Comparison of ENCODE assay signal across 1 cellular context in the genomic region with DNA sequence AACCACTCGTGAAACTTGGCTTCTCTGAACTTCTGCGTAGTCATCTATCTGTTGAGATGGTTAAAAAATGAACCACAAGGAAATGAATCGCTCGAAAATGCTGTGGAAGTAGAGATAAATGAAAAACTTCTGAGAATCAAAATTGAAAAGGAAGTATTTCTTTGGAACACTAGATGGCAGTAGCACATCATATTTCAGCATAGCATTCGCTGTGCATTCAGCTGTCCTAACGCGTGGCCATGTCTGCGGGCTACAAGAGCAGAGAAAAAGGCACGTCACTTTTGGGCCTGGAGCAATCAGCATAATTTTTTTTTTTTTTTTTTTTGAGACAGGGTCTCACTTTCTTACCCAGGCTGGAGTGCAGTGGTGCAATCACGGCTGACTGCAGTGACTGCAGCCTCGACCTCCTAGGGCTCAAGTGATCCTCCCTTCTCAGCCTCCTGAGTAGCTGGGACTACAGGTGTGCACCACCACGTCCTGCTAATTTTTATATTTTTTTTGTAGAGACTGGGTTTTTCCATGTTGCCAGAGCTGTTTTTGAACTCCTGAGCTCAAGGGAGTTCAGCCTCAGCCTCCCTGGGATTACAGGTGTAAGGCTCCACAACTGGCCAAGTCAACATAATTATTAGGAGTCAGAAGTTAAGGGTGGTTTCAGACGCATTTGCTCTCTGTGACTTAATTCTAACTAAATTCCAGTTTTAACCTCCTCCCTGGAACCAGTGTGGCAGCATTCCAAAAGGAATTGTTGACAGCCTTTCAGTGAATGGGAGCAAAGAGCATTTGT.
TF ChIP-seq lines count a peak whose summit lies in the region.

No MANE protein-coding gene starts in this region.

TF ChIP-seq in HEK293, 187 proteins besides CTCF, POLR2A, EP300 and RAD21 (continued from another document and continues in another):
- TF ChIP-seq ZNF660 (tag by site-specific recombination; IDR thresholded peaks at IDR 0.05) (peak; percentile 33; the same call in 1 of the 2 replicates), ZNF37A (tag by site-specific recombination; IDR thresholded peaks at IDR 0.05) (no peak), ZNF133 (tag by site-specific recombination; IDR thresholded peaks at IDR 0.05) (no peak), HOXD13 (CRISPR knock-in tag; IDR thresholded peaks at IDR 0.05; ENCODE audit: borderline replicate concordance) (no peak), EGR2 (tag by site-specific recombination; IDR thresholded peaks at IDR 0.05; ENCODE audit: low read depth) (no peak), GFI1B (tag by site-specific recombination; IDR thresholded peaks at IDR 0.05) (no peak), ZNF510 (tag by site-specific recombination; IDR thresholded peaks at IDR 0.05; ENCODE audit: insufficient replicate concordance) (no peak), HOXA7 (CRISPR knock-in tag; IDR thresholded peaks at IDR 0.05; ENCODE audit: borderline replicate concordance) (no peak), ZNF416 (tag by site-specific recombination; IDR thresholded peaks at IDR 0.05) (no peak), ZNF138 (tag by site-specific recombination; IDR thresholded peaks at IDR 0.05; ENCODE audit: borderline replicate concordance) (no peak), SALL2 (tag by site-specific recombination; IDR thresholded peaks at IDR 0.05; ENCODE audit: borderline replicate concordance) (no peak), ZNF600 (tag by site-specific recombination; IDR thresholded peaks at IDR 0.05) (no peak), GLIS2 (tag by site-specific recombination; IDR thresholded peaks at IDR 0.05) (no peak), ZNF248 (tag by site-specific recombination; IDR thresholded peaks at IDR 0.05) (no peak), ZNF433 (tag by site-specific recombination; IDR thresholded peaks at IDR 0.05; ENCODE audit: low read depth) (no peak), ZNF292 (tag by site-specific recombination; IDR thresholded peaks at IDR 0.05; ENCODE audit: borderline replicate concordance, low read depth) (no peak), ZBTB6 (tag by site-specific recombination; IDR thresholded peaks at IDR 0.05) (no peak), ZNF624 (tag by site-specific recombination; IDR thresholded peaks at IDR 0.05) (no peak), ZNF843 (tag by site-specific recombination; IDR thresholded peaks at IDR 0.05) (no peak), ZNF157 (tag by site-specific recombination; IDR thresholded peaks at IDR 0.05) (no peak), ZBTB48 (tag by site-specific recombination; IDR thresholded peaks at IDR 0.05) (no peak), ZNF341 (tag by site-specific recombination; IDR thresholded peaks at IDR 0.05; ENCODE audit: low read depth) (no peak), ZNF623 (tag by site-specific recombination; IDR thresholded peaks at IDR 0.05) (no peak), ZNF146 (tag by site-specific recombination; IDR thresholded peaks at IDR 0.05) (no peak), ZNF140 (tag by site-specific recombination; IDR thresholded peaks at IDR 0.05) (no peak), PBX3 (CRISPR knock-in tag; IDR thresholded peaks at IDR 0.05) (no peak), ZBTB1 (tag by site-specific recombination; IDR thresholded peaks at IDR 0.05) (no peak), ZNF837 (tag by site-specific recombination; IDR thresholded peaks at IDR 0.05) (no peak), ZNF645 (tag by site-specific recombination; IDR thresholded peaks at IDR 0.05) (no peak), ZNF2 (tag by site-specific recombination; IDR thresholded peaks at IDR 0.05) (0 out of 2 replicates have a peak, but pooled peaks have one; percentile 58), ZNF211 (tag by site-specific recombination; IDR thresholded peaks at IDR 0.05; ENCODE audit: low read depth) (no peak), ZBTB7A (tag by site-specific recombination; IDR thresholded peaks at IDR 0.05; ENCODE audit: low read depth) (no peak), ZBTB8A (tag by site-specific recombination; IDR thresholded peaks at IDR 0.05) (peak; percentile 64; the same call in 1 of the 2 replicates), ZNF350 (tag by site-specific recombination; IDR thresholded peaks at IDR 0.05) (no peak), ZNF560 (tag by site-specific recombination; IDR thresholded peaks at IDR 0.05; ENCODE audit: borderline replicate concordance) (no peak), ZBTB17 (tag by site-specific recombination; IDR thresholded peaks at IDR 0.05) (peak; percentile 44; the same call in 1 of the 2 replicates), KLF9 (tag by site-specific recombination; IDR thresholded peaks at IDR 0.05; ENCODE audit: low read depth) (no peak), ZNF302 (tag by site-specific recombination; IDR thresholded peaks at IDR 0.05; ENCODE audit: low read depth) (no peak), ZNF114 (tag by site-specific recombination; IDR thresholded peaks at IDR 0.05) (no peak), ZNF677 (tag by site-specific recombination; IDR thresholded peaks at IDR 0.05) (no peak), HOXC10 (CRISPR knock-in tag; IDR thresholded peaks at IDR 0.05) (no peak), ZNF654 (tag by site-specific recombination; IDR thresholded peaks at IDR 0.05; ENCODE audit: low read depth) (peak; percentile 98), ZNF473 (tag by site-specific recombination; IDR thresholded peaks at IDR 0.05) (no peak), FEZF1 (tag by site-specific recombination; IDR thresholded peaks at IDR 0.05) (0 out of 2 replicates have a peak, but pooled peaks have one; percentile 5), WT1 (tag by site-specific recombination; IDR thresholded peaks at IDR 0.05) (no peak), ZEB2 (tag by site-specific recombination; IDR thresholded peaks at IDR 0.05) (no peak), KLF7 (tag by site-specific recombination; IDR thresholded peaks at IDR 0.05; ENCODE audit: borderline replicate concordance) (no peak), TCF7L2 (IDR thresholded peaks at IDR 0.05; ENCODE audit: borderline replicate concordance, low read depth, low read length) (no peak), ZFHX2 (tag by site-specific recombination; conservative IDR thresholded peaks at IDR 0.05) (no peak), ZNF514 (tag by site-specific recombination; IDR thresholded peaks at IDR 0.05) (no peak)
- TF ChIP-seq, protein P1, sequence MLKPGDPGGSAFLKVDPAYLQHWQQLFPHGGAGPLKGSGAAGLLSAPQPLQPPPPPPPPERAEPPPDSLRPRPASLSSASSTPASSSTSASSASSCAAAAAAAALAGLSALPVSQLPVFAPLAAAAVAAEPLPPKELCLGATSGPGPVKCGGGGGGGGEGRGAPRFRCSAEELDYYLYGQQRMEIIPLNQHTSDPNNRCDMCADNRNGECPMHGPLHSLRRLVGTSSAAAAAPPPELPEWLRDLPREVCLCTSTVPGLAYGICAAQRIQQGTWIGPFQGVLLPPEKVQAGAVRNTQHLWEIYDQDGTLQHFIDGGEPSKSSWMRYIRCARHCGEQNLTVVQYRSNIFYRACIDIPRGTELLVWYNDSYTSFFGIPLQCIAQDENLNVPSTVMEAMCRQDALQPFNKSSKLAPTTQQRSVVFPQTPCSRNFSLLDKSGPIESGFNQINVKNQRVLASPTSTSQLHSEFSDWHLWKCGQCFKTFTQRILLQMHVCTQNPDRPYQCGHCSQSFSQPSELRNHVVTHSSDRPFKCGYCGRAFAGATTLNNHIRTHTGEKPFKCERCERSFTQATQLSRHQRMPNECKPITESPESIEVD (tag by site-specific recombination; IDR thresholded peaks at IDR 0.05) = no peak
- TF ChIP-seq, protein P2, sequence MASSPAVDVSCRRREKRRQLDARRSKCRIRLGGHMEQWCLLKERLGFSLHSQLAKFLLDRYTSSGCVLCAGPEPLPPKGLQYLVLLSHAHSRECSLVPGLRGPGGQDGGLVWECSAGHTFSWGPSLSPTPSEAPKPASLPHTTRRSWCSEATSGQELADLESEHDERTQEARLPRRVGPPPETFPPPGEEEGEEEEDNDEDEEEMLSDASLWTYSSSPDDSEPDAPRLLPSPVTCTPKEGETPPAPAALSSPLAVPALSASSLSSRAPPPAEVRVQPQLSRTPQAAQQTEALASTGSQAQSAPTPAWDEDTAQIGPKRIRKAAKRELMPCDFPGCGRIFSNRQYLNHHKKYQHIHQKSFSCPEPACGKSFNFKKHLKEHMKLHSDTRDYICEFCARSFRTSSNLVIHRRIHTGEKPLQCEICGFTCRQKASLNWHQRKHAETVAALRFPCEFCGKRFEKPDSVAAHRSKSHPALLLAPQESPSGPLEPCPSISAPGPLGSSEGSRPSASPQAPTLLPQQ (tag by site-specific recombination; IDR thresholded peaks at IDR 0.05) = no peak
- TF ChIP-seq, protein P3, sequence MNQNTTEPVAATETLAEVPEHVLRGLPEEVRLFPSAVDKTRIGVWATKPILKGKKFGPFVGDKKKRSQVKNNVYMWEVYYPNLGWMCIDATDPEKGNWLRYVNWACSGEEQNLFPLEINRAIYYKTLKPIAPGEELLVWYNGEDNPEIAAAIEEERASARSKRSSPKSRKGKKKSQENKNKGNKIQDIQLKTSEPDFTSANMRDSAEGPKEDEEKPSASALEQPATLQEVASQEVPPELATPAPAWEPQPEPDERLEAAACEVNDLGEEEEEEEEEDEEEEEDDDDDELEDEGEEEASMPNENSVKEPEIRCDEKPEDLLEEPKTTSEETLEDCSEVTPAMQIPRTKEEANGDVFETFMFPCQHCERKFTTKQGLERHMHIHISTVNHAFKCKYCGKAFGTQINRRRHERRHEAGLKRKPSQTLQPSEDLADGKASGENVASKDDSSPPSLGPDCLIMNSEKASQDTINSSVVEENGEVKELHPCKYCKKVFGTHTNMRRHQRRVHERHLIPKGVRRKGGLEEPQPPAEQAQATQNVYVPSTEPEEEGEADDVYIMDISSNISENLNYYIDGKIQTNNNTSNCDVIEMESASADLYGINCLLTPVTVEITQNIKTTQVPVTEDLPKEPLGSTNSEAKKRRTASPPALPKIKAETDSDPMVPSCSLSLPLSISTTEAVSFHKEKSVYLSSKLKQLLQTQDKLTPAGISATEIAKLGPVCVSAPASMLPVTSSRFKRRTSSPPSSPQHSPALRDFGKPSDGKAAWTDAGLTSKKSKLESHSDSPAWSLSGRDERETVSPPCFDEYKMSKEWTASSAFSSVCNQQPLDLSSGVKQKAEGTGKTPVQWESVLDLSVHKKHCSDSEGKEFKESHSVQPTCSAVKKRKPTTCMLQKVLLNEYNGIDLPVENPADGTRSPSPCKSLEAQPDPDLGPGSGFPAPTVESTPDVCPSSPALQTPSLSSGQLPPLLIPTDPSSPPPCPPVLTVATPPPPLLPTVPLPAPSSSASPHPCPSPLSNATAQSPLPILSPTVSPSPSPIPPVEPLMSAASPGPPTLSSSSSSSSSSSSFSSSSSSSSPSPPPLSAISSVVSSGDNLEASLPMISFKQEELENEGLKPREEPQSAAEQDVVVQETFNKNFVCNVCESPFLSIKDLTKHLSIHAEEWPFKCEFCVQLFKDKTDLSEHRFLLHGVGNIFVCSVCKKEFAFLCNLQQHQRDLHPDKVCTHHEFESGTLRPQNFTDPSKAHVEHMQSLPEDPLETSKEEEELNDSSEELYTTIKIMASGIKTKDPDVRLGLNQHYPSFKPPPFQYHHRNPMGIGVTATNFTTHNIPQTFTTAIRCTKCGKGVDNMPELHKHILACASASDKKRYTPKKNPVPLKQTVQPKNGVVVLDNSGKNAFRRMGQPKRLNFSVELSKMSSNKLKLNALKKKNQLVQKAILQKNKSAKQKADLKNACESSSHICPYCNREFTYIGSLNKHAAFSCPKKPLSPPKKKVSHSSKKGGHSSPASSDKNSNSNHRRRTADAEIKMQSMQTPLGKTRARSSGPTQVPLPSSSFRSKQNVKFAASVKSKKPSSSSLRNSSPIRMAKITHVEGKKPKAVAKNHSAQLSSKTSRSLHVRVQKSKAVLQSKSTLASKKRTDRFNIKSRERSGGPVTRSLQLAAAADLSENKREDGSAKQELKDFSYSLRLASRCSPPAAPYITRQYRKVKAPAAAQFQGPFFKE (tag by site-specific recombination; IDR thresholded peaks at IDR 0.05; ENCODE audit: borderline replicate concordance) = no peak
- TF ChIP-seq, protein P4, sequence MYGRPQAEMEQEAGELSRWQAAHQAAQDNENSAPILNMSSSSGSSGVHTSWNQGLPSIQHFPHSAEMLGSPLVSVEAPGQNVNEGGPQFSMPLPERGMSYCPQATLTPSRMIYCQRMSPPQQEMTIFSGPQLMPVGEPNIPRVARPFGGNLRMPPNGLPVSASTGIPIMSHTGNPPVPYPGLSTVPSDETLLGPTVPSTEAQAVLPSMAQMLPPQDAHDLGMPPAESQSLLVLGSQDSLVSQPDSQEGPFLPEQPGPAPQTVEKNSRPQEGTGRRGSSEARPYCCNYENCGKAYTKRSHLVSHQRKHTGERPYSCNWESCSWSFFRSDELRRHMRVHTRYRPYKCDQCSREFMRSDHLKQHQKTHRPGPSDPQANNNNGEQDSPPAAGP (tag by site-specific recombination; IDR thresholded peaks at IDR 0.05) = no peak
